In the genomic region with DNA sequence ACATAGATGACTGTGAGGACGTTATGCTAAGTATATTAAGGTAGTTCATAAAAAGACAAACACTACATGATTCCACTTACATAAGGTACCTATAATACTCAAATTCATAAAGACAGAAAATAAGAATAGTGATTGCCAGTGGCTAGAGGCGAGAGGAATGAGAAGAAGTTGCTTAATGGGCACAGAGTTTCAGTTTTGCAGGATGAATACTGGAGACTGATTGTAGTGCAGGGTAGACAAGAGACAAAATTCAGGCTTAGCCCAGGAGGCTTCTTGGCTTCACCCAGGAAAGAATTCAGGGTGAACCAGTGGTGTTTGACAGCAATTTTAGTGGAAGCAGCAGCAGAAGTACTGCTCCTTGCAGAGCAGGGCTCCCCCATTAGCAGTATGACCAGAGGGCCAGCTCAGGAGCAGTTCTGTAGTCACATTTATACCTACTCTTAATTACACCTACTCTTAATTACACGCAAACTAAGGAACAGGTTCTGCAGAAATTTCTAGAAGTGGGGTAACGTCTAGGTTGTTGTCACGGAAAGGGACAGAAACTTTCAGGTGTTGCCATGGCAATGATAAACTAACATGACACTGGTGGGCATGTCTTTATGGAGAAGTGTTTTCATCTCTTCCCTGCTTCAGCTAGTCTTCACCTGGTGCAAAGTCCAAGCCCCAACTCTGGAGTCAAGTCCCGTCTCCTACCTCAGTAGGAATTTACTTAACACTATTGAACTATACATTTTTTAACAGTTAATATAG, we compare ENCODE assay signal across 13 cellular contexts. TPM values are rescaled to one million over a fixed set of nuclear protein-coding genes. Genes with fewer than 3 reads are reported as not detected.
A peak's percentile ranks its signal among the peaks of the same experiment; 100 is the strongest.
DNase-seq lines count a peak whose midpoint lies in the region; ATAC-seq and TF ChIP-seq lines count a peak whose summit lies in the region.
"Had no signal": no experiment of that assay in that cellular context is flagged by ENCODE, and none has a peak within 500 bp of the region (broad histone marks: within the 10 kb centered on the region; RNA-seq: fewer than 3 reads in every experiment).

No MANE protein-coding gene starts in this region.

- TF ChIP-seq CTCF in activated CD8-positive, alpha-beta T cell treated with anti-CD3 and anti-CD28 coated beads for 36 hours (IDR thresholded peaks at IDR 0.05), result no peak
- no peak for TF ChIP-seq CTCF in GM10266 (IDR thresholded peaks at IDR 0.05; ENCODE audit: control insufficient read depth, insufficient read depth, low read depth, missing control alignments)

- H3K27ac Mint-ChIP-seq in activated CD4-positive, alpha-beta T cell treated with anti-CD3 and anti-CD28 coated beads for 36 hours, result peak overlapping the region; percentile 56
- H3K27ac Mint-ChIP-seq in IgD-negative memory B cell (peak overlapping the region; percentile 25 to 82 (median 44)), naive B cell (peak overlapping the region in 5 of 6 donors; percentile 29 to 88 (median 58))
- peak overlapping the region; percentile 22 for H3K27ac Mint-ChIP-seq in activated CD8-positive, alpha-beta T cell treated with anti-CD3 and anti-CD28 coated beads for 36 hours

- CTCF ChIA-PET in activated CD4-positive, alpha-beta T cell treated with anti-CD3 and anti-CD28 coated beads for 36 hours (lab: Charles Lee), result interaction anchor here (0.6 to 1.0 kb wide), 2 partner anchors 53 to 742 kb away, joined by 3 read pairs; no protein-coding TSS in a partner anchor
- CTCF ChIA-PET in activated CD8-positive, alpha-beta T cell treated with anti-CD3 and anti-CD28 coated beads for 36 hours (lab: Charles Lee), result interaction anchor here (1.1 to 1.6 kb wide), 2 partner anchors 11 to 42 kb away, joined by 3 read pairs; no protein-coding TSS in a partner anchor

- H3K9me3 Mint-ChIP-seq in activated CD4-positive, alpha-beta T cell treated with anti-CD3 and anti-CD28 coated beads for 36 hours (ENCODE audit: low read depth), result no peaks in the 10 kb centered on the region
- H3K9me3 Mint-ChIP-seq in IgD-negative memory B cell (no peaks in the 10 kb centered on the region), naive B cell (no peaks in the 10 kb centered on the region)
- H3K9me3 Mint-ChIP-seq in activated CD8-positive, alpha-beta T cell treated with anti-CD3 and anti-CD28 coated beads for 36 hours, result no peaks in the 10 kb centered on the region

- H3K27me3 Mint-ChIP-seq in activated CD4-positive, alpha-beta T cell treated with anti-CD3 and anti-CD28 coated beads for 36 hours, result no peaks in the 10 kb centered on the region
- H3K27me3 Mint-ChIP-seq in IgD-negative memory B cell (no peaks in the 10 kb centered on the region), naive B cell (no peaks in the 10 kb centered on the region)
- no peaks in the 10 kb centered on the region for H3K27me3 Mint-ChIP-seq in activated CD8-positive, alpha-beta T cell treated with anti-CD3 and anti-CD28 coated beads for 36 hours

- H3K36me3 Mint-ChIP-seq in activated CD4-positive, alpha-beta T cell treated with anti-CD3 and anti-CD28 coated beads for 36 hours (ENCODE audit: low read depth), result peaks cover 22% of the 10 kb centered on the region
- H3K36me3 Mint-ChIP-seq in IgD-negative memory B cell, result peaks cover 4% of the 10 kb centered on the region
- H3K36me3 Mint-ChIP-seq in activated CD8-positive, alpha-beta T cell treated with anti-CD3 and anti-CD28 coated beads for 36 hours (ENCODE audit: low read depth), result peaks cover 38% of the 10 kb centered on the region
- H3K36me3 Mint-ChIP-seq in naive B cell, result no peaks in the 10 kb centered on the region

- POLR2A ChIA-PET in activated CD4-positive, alpha-beta T cell treated with anti-CD3 and anti-CD28 coated beads for 36 hours (lab: Charles Lee), result interaction anchor here (0.5 kb wide), 1 partner anchor 240 kb away, joined by 3 read pairs; no protein-coding TSS in a partner anchor
- POLR2A ChIA-PET in activated CD8-positive, alpha-beta T cell treated with anti-CD3 and anti-CD28 coated beads for 36 hours (lab: Charles Lee), result interaction anchor here (0.6 to 1.0 kb wide), 2 partner anchors 53 to 218 kb away, joined by 3 read pairs; no protein-coding TSS in a partner anchor

- peaks cover 87% of the 10 kb centered on the region for H3K4me1 Mint-ChIP-seq in activated CD4-positive, alpha-beta T cell treated with anti-CD3 and anti-CD28 coated beads for 36 hours
- peaks cover 65 to 67% (median 66%) of the 10 kb centered on the region in 3 donors for H3K4me1 Mint-ChIP-seq in IgD-negative memory B cell
- peaks cover 81% of the 10 kb centered on the region for H3K4me1 Mint-ChIP-seq in activated CD8-positive, alpha-beta T cell treated with anti-CD3 and anti-CD28 coated beads for 36 hours (ENCODE audit: low read depth)
- peaks cover 58 to 90% (median 77%) of the 10 kb centered on the region in 3 donors for H3K4me1 Mint-ChIP-seq in naive B cell

- intact Hi-C loops in activated CD4-positive, alpha-beta T cell treated with anti-CD3 and anti-CD28 coated beads for 36 hours (cut with DNase I, micrococcal nuclease), result loop anchor here (2.0 to 5.0 kb wide), 3 partner anchors 17 to 215 kb away; no protein-coding TSS in a partner anchor
- intact Hi-C loops in activated CD8-positive, alpha-beta T cell treated with anti-CD3 and anti-CD28 coated beads for 36 hours (cut with micrococcal nuclease), result no loop called here

- peak; percentile 34 for ATAC-seq in activated CD4-positive, alpha-beta T cell treated with anti-CD3 and anti-CD28 coated beads for 36 hours
- ATAC-seq in activated CD8-positive, alpha-beta T cell treated with anti-CD3 and anti-CD28 coated beads for 36 hours, result no peak
- ATAC-seq in naive B cell (ENCODE audit: low read depth in 2 of 2) (peak; percentile 30 to 39), GM21528 (IDR thresholded peaks at IDR 0.05; ENCODE audit: low FRiP score, unreplicated experiment) (no peak)

- no peak overlapping the region for H3K4me3 Mint-ChIP-seq in activated CD4-positive, alpha-beta T cell treated with anti-CD3 and anti-CD28 coated beads for 36 hours
- H3K4me3 Mint-ChIP-seq in IgD-negative memory B cell (peak overlapping the region in 3 of 4 donors; percentile 21 to 76 (median 48)), naive B cell (peak overlapping the region in 5 of 8 donors; percentile 2 to 62 (median 45))
- H3K4me3 Mint-ChIP-seq in activated CD8-positive, alpha-beta T cell treated with anti-CD3 and anti-CD28 coated beads for 36 hours, result no peak overlapping the region

- DNase-seq in activated CD4-positive, alpha-beta T cell treated with anti-CD3 and anti-CD28 coated beads for 36 hours, result no peak
- no peak for DNase-seq in activated CD4-positive, alpha-beta T cell treated with anti-CD3 and anti-CD28 coated beads for 4 hours
- no peak for DNase-seq in activated CD8-positive, alpha-beta T cell treated with anti-CD3 and anti-CD28 coated beads for 36 hours
- DNase-seq in naive B cell (no peak), GDM1 (lab: John Stamatoyannopoulos, UW) (no peak), GM10266 (ENCODE audit: extremely low spot score) (no peak)
- DNase-seq: ACHN, esophagus squamous epithelium, NCI-H187, OCI-M1, T-helper 9 cell had no signal

RNA-seq across cellular contexts. Expression of a gene that starts 55.2 kb away (rescaled TPM):
- total RNA-seq in activated CD4-positive, alpha-beta T cell treated with anti-CD3 and anti-CD28 coated beads for 36 hours, result 100 to 1,000 TPM; 164 to 226 TPM
- polyA plus RNA-seq in IgD-negative memory B cell, result 23.6 TPM
- 100 to 1,000 TPM; 153 to 158 TPM for total RNA-seq in activated CD8-positive, alpha-beta T cell treated with anti-CD3 and anti-CD28 coated beads for 36 hours
- 10 to 100 TPM; 18.4 to 48.3 (median 33.2) TPM for polyA plus RNA-seq in naive B cell (ENCODE audit: low read depth in 6 of 6)

Comparison
In these comparisons a context has a peak if more than half of its experiments do, and no peak if none do; other contexts are left out.
1. ATAC-seq: peak in activated CD4-positive, alpha-beta T cell treated with anti-CD3 and anti-CD28 coated beads for 36 hours (single experiment) and naive B cell (2 of 2); none in activated CD8-positive, alpha-beta T cell treated with anti-CD3 and anti-CD28 coated beads for 36 hours (single experiment) and GM21528 (single experiment).
2. H3K4me3 Mint-ChIP-seq: peak in IgD-negative memory B cell (3 of 4) and naive B cell (5 of 8); none in activated CD4-positive, alpha-beta T cell treated with anti-CD3 and anti-CD28 coated beads for 36 hours (single experiment) and activated CD8-positive, alpha-beta T cell treated with anti-CD3 and anti-CD28 coated beads for 36 hours (single experiment).
3. Peak in every context shown above with its lines, with median percentiles within 50 percentile points of each other: H3K27ac Mint-ChIP-seq.